In the genomic region with DNA sequence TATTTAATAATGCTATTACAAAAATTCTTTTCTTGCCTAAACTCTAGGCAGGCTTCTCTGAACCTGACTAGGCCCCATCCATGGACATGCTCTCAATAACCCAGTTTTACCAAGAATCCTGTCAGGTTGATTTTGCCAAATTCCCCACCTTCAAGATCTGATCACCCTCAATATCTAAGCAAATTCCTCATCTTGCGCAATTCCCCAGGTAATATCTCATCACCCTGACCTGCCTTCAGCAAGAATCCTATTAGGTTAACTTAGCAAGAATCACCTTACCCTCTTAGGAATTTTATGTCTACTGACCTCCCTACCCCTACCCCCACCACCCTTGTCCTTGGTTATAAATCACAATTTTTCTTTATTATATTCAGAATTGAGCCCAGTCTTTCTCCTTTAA, we compare ENCODE assay signal across 25 cellular contexts.
DNase-seq lines count a peak whose midpoint lies in the region; ATAC-seq, FAIRE-seq and TF ChIP-seq lines count a peak whose summit lies in the region.
"Had no signal": no experiment of that assay in that cellular context is flagged by ENCODE, and none has a peak within 500 bp of the region (broad histone marks: within the 10 kb centered on the region; RNA-seq: fewer than 3 reads in every experiment).

No MANE protein-coding gene starts in this region.

- H3K4me2 ChIP-seq in HCT116 (ENCODE audit: low read length) (no peak overlapping the region), IMR-90 (ENCODE audit: low read depth, low read length) (no peak overlapping the region), H1 (ENCODE audit: insufficient read depth in 1 of 2, low read depth in 2 of 2, low read length in 2 of 2) (no peak overlapping the region)
- H3K4me2 ChIP-seq: BLaER1 had no signal

- H2AK9ac ChIP-seq in IMR-90 (replicated peaks; ENCODE audit: low read depth, low read length, poor library complexity) = no peak overlapping the region

- H2BK12ac ChIP-seq in H1 (ENCODE audit: low read depth, low read length) = no peak overlapping the region

- POLR2A ChIA-PET in HCT116 (lab: Charles Lee) (no interaction called here), IMR-90 (lab: Charles Lee; ENCODE audit: unreplicated experiment) (no interaction called here), H1 (lab: Charles Lee; ENCODE audit: partially characterized antibody) (no interaction called here)

- H3K9me1 ChIP-seq in IMR-90 (ENCODE audit: insufficient read depth, low read length) = no peaks in the 10 kb centered on the region

- H2AFZ ChIP-seq in HCT116 (ENCODE audit: low read depth, low read length, poor library complexity, severe bottlenecking) (peak overlapping the region; percentile 45), IMR-90 (replicated peaks; ENCODE audit: low read length, poor library complexity) (no peak overlapping the region), H1 (ENCODE audit: low read length) (no peak overlapping the region)

- no peak for FAIRE-seq in H1 (lab: Jason Lieb, UNC)
- FAIRE-seq: A204.1, GM12878, GM12892, GM18507 had no signal

- no peaks in the 10 kb centered on the region for H3K23me2 ChIP-seq in H1 (ENCODE audit: low read depth, low read length)

- TF ChIP-seq EP300 in H1 (IDR thresholded peaks at IDR 0.05; ENCODE audit: borderline replicate concordance in 1 of 2, low read depth in 2 of 2, low read length in 2 of 2) = no peak

- H2BK120ac ChIP-seq in IMR-90 (ENCODE audit: low read depth, low read length) (no peak overlapping the region), H1 (replicated peaks; ENCODE audit: low read depth, low read length) (no peak overlapping the region)

- H3K79me1 ChIP-seq in IMR-90 (ENCODE audit: low read depth in 1 of 2, low read length in 2 of 2) (no peaks in the 10 kb centered on the region), H1 (ENCODE audit: low read depth, low read length) (no peaks in the 10 kb centered on the region)

- H4K8ac ChIP-seq in IMR-90 (ENCODE audit: low read depth in 2 of 2, low read length in 2 of 2) = no peak overlapping the region
- no peak overlapping the region for H4K8ac ChIP-seq in H1 (ENCODE audit: extremely low read depth, insufficient read depth, low read length)

- CTCF ChIA-PET in HCT116 (lab: Charles Lee) (no interaction called here), IMR-90 (lab: Yijun Ruan, JAX) (no interaction called here), H1 (lab: Charles Lee; ENCODE audit: partially characterized antibody) (no interaction called here)

- no peaks in the 10 kb centered on the region for H4K20me1 ChIP-seq in HCT116 (ENCODE audit: insufficient read depth)
- no peaks in the 10 kb centered on the region for H4K20me1 ChIP-seq in IMR-90 (ENCODE audit: insufficient read depth, low read length)
- no peaks in the 10 kb centered on the region for H4K20me1 ChIP-seq in H1 (replicated peaks in 1 of 2; ENCODE audit: control insufficient read depth in 1 of 2, insufficient read depth in 2 of 2, low read length in 2 of 2)
- H4K20me1 ChIP-seq: BLaER1 had no signal

- H3K9me3 ChIP-seq in HCT116 (ENCODE audit: control insufficient read depth in 1 of 2, insufficient read depth in 1 of 2, low read depth in 1 of 2, low read length in 2 of 2) (no peaks in the 10 kb centered on the region), IMR-90 (ENCODE audit: control insufficient read depth, insufficient read depth, low read length) (peaks cover 10% of the 10 kb centered on the region; the same call in 1 of the 2 replicates), H1 (ENCODE audit: insufficient read depth in 2 of 2, low read depth in 1 of 2, low read length in 1 of 2) (peaks cover 7 to 11% of the 10 kb centered on the region in 2 experiments; a peak in 2 of 4 replicates)
- H3K9me3 ChIP-seq: BE2C had no signal

- in situ Hi-C loops in IMR-90 (cut with MboI; ENCODE audit: low sequenced_read_pairs) = no loop called here

- H3K4me1 ChIP-seq in HCT116 (ENCODE audit: control insufficient read depth in 1 of 2, insufficient read depth in 2 of 2, low read length in 2 of 2) (no peaks in the 10 kb centered on the region), IMR-90 (ENCODE audit: control insufficient read depth, insufficient read depth, low read length) (no peaks in the 10 kb centered on the region), H1 (replicated peaks in 1 of 4; ENCODE audit: control insufficient read depth in 3 of 4, insufficient read depth in 4 of 4, low read length in 3 of 4) (no peaks in the 10 kb centered on the region)
- H3K4me1 ChIP-seq: BE2C, BLaER1 had no signal

- H3K14ac ChIP-seq in IMR-90 (replicated peaks; ENCODE audit: low read depth, low read length) = no peak overlapping the region
- H3K14ac ChIP-seq in H1 (ENCODE audit: insufficient read length) = no peak overlapping the region

- no peak for DNase-seq in HCT116 (ENCODE audit: low read depth, low spot score)
- DNase-seq in IMR-90 = no peak
- no peak for DNase-seq in H1 (ENCODE audit: low read depth in 1 of 2, low spot score in 2 of 2)
- DNase-seq in NCI-H2227 treated with DMSO at 0.1 percent for 48 hours (lab: John Stamatoyannopoulos, UW) = no peak
- no peak for DNase-seq in NCI-H446 treated with DMSO at 0.1 percent for 48 hours (lab: John Stamatoyannopoulos, UW)
- DNase-seq: 8988T; ACHN; BE2C; C1 segment of cervical spinal cord; CD4-positive, alpha-beta memory T cell; CD4-positive, CD25-positive, alpha-beta regulatory T cell; CD8-positive, alpha-beta memory T cell; COR-L47; DMS 273 treated with DMSO at 0.1 percent for 48 hours; DMS153; DMS53; DMS79; DND-41; EL; GDM1 had no signal

- no peak overlapping the region for H2BK15ac ChIP-seq in IMR-90 (ENCODE audit: low read depth, low read length)
- no peak overlapping the region for H2BK15ac ChIP-seq in H1 (ENCODE audit: low read length)

- H3K79me2 ChIP-seq in HCT116 (ENCODE audit: insufficient read depth, low read length) (no peaks in the 10 kb centered on the region), H1 (ENCODE audit: control insufficient read depth in 1 of 2, insufficient read depth in 2 of 2, low read length in 2 of 2) (no peaks in the 10 kb centered on the region)

- no peak overlapping the region for H2AK5ac ChIP-seq in IMR-90 (ENCODE audit: low read depth, low read length)
- H2AK5ac ChIP-seq in H1 (ENCODE audit: low read depth, low read length) = no peak overlapping the region

- intact Hi-C loops in HCT116 (cut with micrococcal nuclease) (no loop called here), IMR-90 (cut with micrococcal nuclease) (no loop called here)

- TF ChIP-seq RAD21 in HCT116 (IDR thresholded peaks at IDR 0.05; ENCODE audit: low read depth) = no peak
- no peak for TF ChIP-seq RAD21 in IMR-90 (IDR thresholded peaks at IDR 0.05; ENCODE audit: low read length)
- no peak for TF ChIP-seq RAD21 in H1 (IDR thresholded peaks at IDR 0.05 in 1 of 2, conservative IDR thresholded peaks at IDR 0.05 in 1 of 2; ENCODE audit: low read depth in 2 of 2, low read length in 2 of 2)

- TF ChIP-seq POLR2A in HCT116 (IDR thresholded peaks at IDR 0.05; ENCODE audit: borderline replicate concordance, extremely low read depth, insufficient read depth, insufficient read length) = no peak
- TF ChIP-seq POLR2A in IMR-90 (IDR thresholded peaks at IDR 0.05; ENCODE audit: low read depth, low read length) = no peak
- TF ChIP-seq POLR2A in H1 (IDR thresholded peaks at IDR 0.05; ENCODE audit: control extremely low read depth in 1 of 2, low read depth in 2 of 2, low read length in 2 of 2) = no peak

- H3K9ac ChIP-seq in HCT116 (ENCODE audit: low read length) (no peak overlapping the region), IMR-90 (ENCODE audit: low read depth, low read length) (no peak overlapping the region), H1 (replicated peaks in 1 of 4; ENCODE audit: extremely low read depth in 1 of 4, low read depth in 3 of 4, low read length in 3 of 4) (no peak overlapping the region)
- H3K9ac ChIP-seq: BLaER1 had no signal

- H4K91ac ChIP-seq in IMR-90 (ENCODE audit: insufficient read depth, low read depth, low read length) (no peak overlapping the region), H1 (replicated peaks; ENCODE audit: insufficient read length, low read length) (no peak overlapping the region)

- H3K56ac ChIP-seq in IMR-90 (ENCODE audit: extremely low read depth, insufficient read depth, low read length) (no peak overlapping the region), H1 (replicated peaks; ENCODE audit: insufficient read length, low read depth, low read length) (no peak overlapping the region)

- no peak for TF ChIP-seq CTCF in HCT116 (IDR thresholded peaks at IDR 0.05 in 2 of 3, conservative IDR thresholded peaks at IDR 0.05 in 1 of 3; ENCODE audit: borderline replicate concordance in 1 of 3, insufficient read depth in 1 of 3, low read depth in 2 of 3, low read length in 2 of 3)
- no peak for TF ChIP-seq CTCF in IMR-90 (conservative IDR thresholded peaks at IDR 0.05; ENCODE audit: low read depth, low read length)
- no peak for TF ChIP-seq CTCF in H1 (IDR thresholded peaks at IDR 0.05; ENCODE audit: control extremely low read depth in 1 of 3, insufficient read depth in 1 of 3, low read depth in 1 of 3, low read length in 3 of 3)

- no peak overlapping the region for H2BK20ac ChIP-seq in IMR-90 (ENCODE audit: low read depth, low read length)
- no peak overlapping the region for H2BK20ac ChIP-seq in H1 (ENCODE audit: low read length)

- H3K4me3 ChIP-seq in HCT116 (replicated peaks in 1 of 2; ENCODE audit: low read depth in 1 of 2, low read length in 2 of 2) = no peak overlapping the region
- H3K4me3 ChIP-seq in IMR-90 (ENCODE audit: insufficient read depth, low read depth, low read length) = no peak overlapping the region
- H3K4me3 ChIP-seq in H1 (ENCODE audit: extremely low read depth in 1 of 4, insufficient read depth in 2 of 4, low read depth in 3 of 4, low read length in 4 of 4) = no peak overlapping the region
- H3K4me3 ChIP-seq: BLaER1, GM12878 had no signal

- H3K9me2 ChIP-seq in HCT116 (ENCODE audit: insufficient read depth) = no peaks in the 10 kb centered on the region

- dilution Hi-C loops in IMR-90 (cut with HindIII; ENCODE audit: low sequenced_read_pairs, unreplicated experiment) = no loop called here

- no peak overlapping the region for H3K27ac ChIP-seq in HCT116 (ENCODE audit: low read depth, low read length)
- no peak overlapping the region for H3K27ac ChIP-seq in IMR-90 (ENCODE audit: insufficient read depth, low read length)
- H3K27ac ChIP-seq in H1 (ENCODE audit: low read depth, low read length) = no peak overlapping the region
- H3K27ac ChIP-seq: BLaER1 had no signal

- H3K23ac ChIP-seq in IMR-90 (ENCODE audit: low read depth, low read length) (no peak overlapping the region), H1 (ENCODE audit: insufficient read length) (no peak overlapping the region)

- H3K18ac ChIP-seq in IMR-90 (ENCODE audit: low read depth, low read length) = no peak overlapping the region
- no peak overlapping the region for H3K18ac ChIP-seq in H1 (ENCODE audit: extremely low read depth, low read length)

- H3K4ac ChIP-seq in IMR-90 (ENCODE audit: low read depth, low read length) = no peak overlapping the region
- H3K4ac ChIP-seq in H1 (replicated peaks; ENCODE audit: insufficient read length, low read depth, low read length) = no peak overlapping the region

- RAD21 ChIA-PET in HCT116 (lab: Charles Lee; ENCODE audit: low non-redundant PET in 1 of 2, low total read pairs in 2 of 2, uncharacterized antibody in 2 of 2, unreplicated experiment in 2 of 2) = no interaction called here

- no peak overlapping the region for H4K5ac ChIP-seq in IMR-90 (ENCODE audit: low read depth, low read length)
- H4K5ac ChIP-seq in H1 (ENCODE audit: insufficient read length, low read depth, low read length) = no peak overlapping the region

- no peak overlapping the region for H2BK5ac ChIP-seq in IMR-90 (ENCODE audit: low read depth, low read length, poor library complexity, severe bottlenecking)
- H2BK5ac ChIP-seq in H1 (ENCODE audit: low read depth, low read length) = no peak overlapping the region

- WGBS in IMR-90 (ENCODE audit: extremely low coverage in 2 of 2, insufficient read length in 1 of 2), 2 experiments = no CpG with 5 or more reads among the region's 1 CpG
- WGBS in H1 (ENCODE audit: extremely low coverage in 1 of 2, insufficient coverage in 1 of 2, insufficient read length in 1 of 2, insufficient replicate concordance in 2 of 2, low coverage in 1 of 2, low lambda C conversion rate in 2 of 2, missing lambda C conversion rate in 1 of 2), 2 experiments = 89% methylated on average over 1 of the region's 1 CpG; no CpG with 5 or more reads in 1 of the 2 experiments

- ATAC-seq in HCT116 (no peak), IMR-90 (ENCODE audit: low read depth) (no peak)
- ATAC-seq: GM12878 had no signal

- BruUV-seq in HCT116 (replicated peaks; lab: Mats Ljungman, UMichigan) = no TSS peak
- no TSS peak for BruUV-seq in IMR-90 (replicated peaks; lab: Mats Ljungman, UMichigan)

- H3K36me3 ChIP-seq in HCT116 (ENCODE audit: control insufficient read depth in 1 of 2, insufficient read depth in 2 of 2, low read length in 2 of 2) (no peaks in the 10 kb centered on the region), IMR-90 (ENCODE audit: control insufficient read depth, insufficient read depth, low read length) (no peaks in the 10 kb centered on the region), H1 (ENCODE audit: control insufficient read depth in 2 of 4, insufficient read depth in 4 of 4, low read length in 3 of 4) (no peaks in the 10 kb centered on the region; a peak in 1 of 8 replicates)
- H3K36me3 ChIP-seq: BE2C, BLaER1 had no signal

- no peaks in the 10 kb centered on the region for H3K27me3 ChIP-seq in HCT116 (ENCODE audit: insufficient read depth, low read length)
- no peaks in the 10 kb centered on the region for H3K27me3 ChIP-seq in IMR-90 (ENCODE audit: control insufficient read depth, insufficient read depth, low read length)
- no peaks in the 10 kb centered on the region for H3K27me3 ChIP-seq in H1 (replicated peaks in 1 of 4; ENCODE audit: control insufficient read depth in 3 of 4, extremely low read depth in 1 of 4, insufficient read depth in 3 of 4, low read length in 3 of 4)
- H3K27me3 ChIP-seq: BE2C, BLaER1 had no signal

Comparison
In these comparisons a context has a peak if more than half of its experiments do, and no peak if none do; other contexts are left out.
1. Of the 16 proteins assayed by ChIP-seq in both H1 and HCT116: peak only in H1: CEBPB; only in HCT116: none; in both: none; in neither: 15.